1 cellular context compared by ENCODE assay signal in the genomic region with DNA sequence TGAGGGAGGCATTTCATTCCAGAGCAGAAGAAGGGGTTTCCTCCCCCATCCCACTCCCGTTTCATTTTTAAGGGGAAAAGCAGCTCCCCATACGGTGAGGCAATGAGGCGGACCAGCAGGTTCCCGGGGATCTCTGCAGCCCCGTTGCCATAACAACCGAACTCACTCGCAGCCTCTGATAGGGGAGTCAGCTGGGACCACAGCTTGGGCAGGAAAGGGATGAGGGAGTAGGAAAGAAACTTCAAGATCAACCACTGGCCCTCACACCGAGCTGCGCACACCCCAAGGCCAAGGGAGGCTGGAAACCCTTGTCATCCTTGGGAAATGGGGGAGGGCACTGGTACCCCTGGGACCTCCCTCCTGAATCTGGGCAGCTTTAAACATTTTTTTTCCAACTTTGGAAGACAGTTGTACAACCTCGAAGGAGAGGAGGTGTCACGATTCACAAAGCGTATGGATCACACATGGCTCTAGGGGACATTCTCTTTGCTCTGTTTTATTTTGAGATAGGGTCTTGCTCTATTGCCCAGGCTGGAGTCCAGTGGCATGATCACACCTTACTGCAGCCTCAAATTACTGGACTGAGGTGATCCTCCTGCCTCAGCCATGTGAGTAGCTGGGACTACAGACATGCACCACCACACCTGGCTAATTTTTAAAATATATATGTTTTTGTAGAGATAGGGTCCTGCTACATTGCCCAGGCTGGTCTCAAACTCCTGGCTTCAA.
A peak's percentile ranks its signal among the peaks of the same experiment; 100 is the strongest.
TF ChIP-seq lines count a peak whose summit lies in the region.

No MANE protein-coding gene starts in this region.

TF ChIP-seq in HEK293, 187 proteins besides CTCF, POLR2A, EP300 and RAD21 (continued from another document):
- TF ChIP-seq, protein P1, sequence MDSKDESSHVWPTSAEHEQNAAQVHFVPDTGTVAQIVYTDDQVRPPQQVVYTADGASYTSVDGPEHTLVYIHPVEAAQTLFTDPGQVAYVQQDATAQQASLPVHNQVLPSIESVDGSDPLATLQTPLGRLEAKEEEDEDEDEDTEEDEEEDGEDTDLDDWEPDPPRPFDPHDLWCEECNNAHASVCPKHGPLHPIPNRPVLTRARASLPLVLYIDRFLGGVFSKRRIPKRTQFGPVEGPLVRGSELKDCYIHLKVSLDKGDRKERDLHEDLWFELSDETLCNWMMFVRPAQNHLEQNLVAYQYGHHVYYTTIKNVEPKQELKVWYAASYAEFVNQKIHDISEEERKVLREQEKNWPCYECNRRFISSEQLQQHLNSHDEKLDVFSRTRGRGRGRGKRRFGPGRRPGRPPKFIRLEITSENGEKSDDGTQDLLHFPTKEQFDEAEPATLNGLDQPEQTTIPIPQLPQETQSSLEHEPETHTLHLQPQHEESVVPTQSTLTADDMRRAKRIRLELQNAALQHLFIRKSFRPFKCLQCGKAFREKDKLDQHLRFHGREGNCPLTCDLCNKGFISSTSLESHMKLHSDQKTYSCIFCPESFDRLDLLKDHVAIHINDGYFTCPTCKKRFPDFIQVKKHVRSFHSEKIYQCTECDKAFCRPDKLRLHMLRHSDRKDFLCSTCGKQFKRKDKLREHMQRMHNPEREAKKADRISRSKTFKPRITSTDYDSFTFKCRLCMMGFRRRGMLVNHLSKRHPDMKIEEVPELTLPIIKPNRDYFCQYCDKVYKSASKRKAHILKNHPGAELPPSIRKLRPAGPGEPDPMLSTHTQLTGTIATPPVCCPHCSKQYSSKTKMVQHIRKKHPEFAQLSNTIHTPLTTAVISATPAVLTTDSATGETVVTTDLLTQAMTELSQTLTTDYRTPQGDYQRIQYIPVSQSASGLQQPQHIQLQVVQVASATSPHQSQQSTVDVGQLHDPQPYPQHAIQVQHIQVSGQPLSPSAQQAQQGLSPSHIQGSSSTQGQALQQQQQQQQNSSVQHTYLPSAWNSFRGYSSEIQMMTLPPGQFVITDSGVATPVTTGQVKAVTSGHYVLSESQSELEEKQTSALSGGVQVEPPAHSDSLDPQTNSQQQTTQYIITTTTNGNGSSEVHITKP (tag by site-specific recombination; IDR thresholded peaks at IDR 0.05) = peak; percentile 46; the same call in 1 of the 2 replicates
